24 cellular contexts compared by ENCODE assay signal in genomic region chr3:139414608-139415224, GRCh38. TPM values are rescaled to one million over a fixed set of nuclear protein-coding genes. Genes with fewer than 3 reads are reported as not detected.
DNase-seq lines count a peak whose midpoint lies in the region; ATAC-seq, FAIRE-seq and TF ChIP-seq lines count a peak whose summit lies in the region.
"Had no signal": no experiment of that assay in that cellular context is flagged by ENCODE, and none has a peak within 500 bp of the region (broad histone marks: within the 10 kb centered on the region; RNA-seq: fewer than 3 reads in every experiment).

No MANE protein-coding gene starts in this region.

- H3K36me3 Mint-ChIP-seq in chondrocyte (ENCODE audit: low read depth), result peaks cover 24% of the 10 kb centered on the region

- no peak for TF ChIP-seq POLR2A in right lobe of liver (IDR thresholded peaks at IDR 0.05)

- intact Hi-C loops in right lobe of liver (cut with DNase I) (no loop called here), mammary epithelial cell (cut with micrococcal nuclease) (no loop called here)

- no peak overlapping the region for H3K27ac ChIP-seq in right lobe of liver
- H3K27ac ChIP-seq in small intestine (ENCODE audit: low read depth in 1 of 2, low read length in 1 of 2), result peak overlapping the region in 1 of 2 donors; percentile 48
- no peak overlapping the region for H3K27ac ChIP-seq in mammary epithelial cell (ENCODE audit: insufficient read depth, low read depth, low read length)
- H3K27ac ChIP-seq: BLaER1, SJCRH30 had no signal

- BruUV-seq in mammary epithelial cell (replicated peaks; lab: Mats Ljungman, UMichigan), result no TSS peak

- ATAC-seq in right lobe of liver, result peak; percentile 83 to 97 (median 87)
- ATAC-seq: PC-3, Right ventricle myocardium inferior had no signal

- H3K4me3 Mint-ChIP-seq in chondrocyte (ENCODE audit: unreplicated experiment), result no peak overlapping the region

- H3K27me3 ChIP-seq in right lobe of liver (no peaks in the 10 kb centered on the region), small intestine (ENCODE audit: control insufficient read depth in 2 of 2, insufficient read depth in 2 of 2, low read length in 2 of 2) (no peaks in the 10 kb centered on the region), mammary epithelial cell (ENCODE audit: insufficient read depth, low read length) (no peaks in the 10 kb centered on the region)
- H3K27me3 ChIP-seq: BLaER1, SJCRH30 had no signal

- H2AFZ ChIP-seq in mammary epithelial cell (ENCODE audit: low read depth, low read length), result no peak overlapping the region

- peak overlapping the region; percentile 24 for H3K27ac Mint-ChIP-seq in chondrocyte (ENCODE audit: unreplicated experiment)

- H3K4me2 ChIP-seq in mammary epithelial cell (ENCODE audit: insufficient read depth, low read depth, low read length), result no peak overlapping the region
- H3K4me2 ChIP-seq: BLaER1 had no signal

- in situ Hi-C loops in mammary epithelial cell (cut with MboI; ENCODE audit: low sequenced_read_pairs in 2 of 2), result no loop called here

- H4K20me1 ChIP-seq in mammary epithelial cell (ENCODE audit: insufficient read depth, low read length), result no peaks in the 10 kb centered on the region
- H4K20me1 ChIP-seq: BLaER1 had no signal

- H3K4me3 ChIP-seq in right lobe of liver (no peak overlapping the region), small intestine (ENCODE audit: low read depth in 1 of 2, low read length in 2 of 2) (no peak overlapping the region), mammary epithelial cell (replicated peaks in 1 of 3; ENCODE audit: insufficient read depth in 1 of 3, low read depth in 2 of 3, low read length in 3 of 3) (no peak overlapping the region)
- H3K4me3 ChIP-seq: BLaER1, SJCRH30 had no signal

- 28% methylated on average over 2 of the region's 2 CpGs for WGBS in right lobe of liver (ENCODE audit: insufficient coverage, low coverage, low lambda C conversion rate, missing lambda C conversion rate)
- 16 to 66% (median 25%) methylated on average over 2 of the region's 2 CpGs for WGBS in small intestine, 3 donors
- 75% methylated on average over 1 of the region's 2 CpGs for WGBS in mammary epithelial cell (ENCODE audit: low coverage, missing lambda C conversion rate)

- CTCF ChIA-PET in mammary epithelial cell (lab: Charles Lee; ENCODE audit: low non-redundant PET), result no interaction called here

- no peaks in the 10 kb centered on the region for H3K79me2 ChIP-seq in mammary epithelial cell (ENCODE audit: insufficient read depth, low read length)

- no peaks in the 10 kb centered on the region for H3K27me3 Mint-ChIP-seq in chondrocyte (ENCODE audit: low read depth)

- dilution Hi-C loops in mammary epithelial cell (cut with HindIII; ENCODE audit: low sequenced_read_pairs), result no loop called here

- DNase-seq in NCI-H226 (peak; percentile 49), chondrocyte (ENCODE audit: low spot score) (no peak), right lobe of liver (peak; percentile 29 to 57 (median 57)), small intestine (peak; percentile 79), NCI-H146 (lab: John Stamatoyannopoulos, UW) (no peak), ureter (ENCODE audit: low spot score) (no peak), mammary epithelial cell (no peak)
- DNase-seq: CD4-positive, CD25-positive, alpha-beta regulatory T cell; DMS153; DND-41; HCEC 1CT; Karpas-422; NCI-H1105 treated with DMSO at 0.1 percent for 48 hours; NCI-H2029 treated with DMSO at 0.1 percent for 48 hours; NCI-H345; NCI-H510A treated with DMSO at 0.1 percent for 48 hours; NCI-H748 treated with DMSO at 0.1 percent for 48 hours; PC-3; SJCRH30 had no signal

- peaks cover 7% of the 10 kb centered on the region for H3K4me1 Mint-ChIP-seq in chondrocyte (ENCODE audit: low read depth)
- H3K4me1 Mint-ChIP-seq: CD4-positive, CD25-positive, alpha-beta regulatory T cell had no signal

- TF ChIP-seq CTCF in chondrocyte (IDR thresholded peaks at IDR 0.05), result no peak
- TF ChIP-seq CTCF in right lobe of liver (IDR thresholded peaks at IDR 0.05), result no peak
- no peak for TF ChIP-seq CTCF in mammary epithelial cell (conservative IDR thresholded peaks at IDR 0.05 in 1 of 2, IDR thresholded peaks at IDR 0.05 in 1 of 2; ENCODE audit: extremely low read depth in 1 of 2, insufficient read depth in 1 of 2, low read depth in 1 of 2, low read length in 2 of 2)

- no peak overlapping the region for H3K9ac ChIP-seq in mammary epithelial cell (ENCODE audit: insufficient read depth, low read length)
- H3K9ac ChIP-seq: BLaER1 had no signal

- no peaks in the 10 kb centered on the region for H3K36me3 ChIP-seq in right lobe of liver
- no peaks in the 10 kb centered on the region for H3K36me3 ChIP-seq in small intestine (ENCODE audit: control insufficient read depth in 2 of 2, insufficient read depth in 2 of 2, low read length in 2 of 2)
- H3K36me3 ChIP-seq in mammary epithelial cell (ENCODE audit: insufficient read depth, low read length), result no peaks in the 10 kb centered on the region
- H3K36me3 ChIP-seq: SJCRH30 had no signal

- no peaks in the 10 kb centered on the region for H3K4me1 ChIP-seq in right lobe of liver
- peaks cover 0 to 4% of the 10 kb centered on the region in 2 donors for H3K4me1 ChIP-seq in small intestine (ENCODE audit: control insufficient read depth in 2 of 2, insufficient read depth in 1 of 2, low read depth in 1 of 2, low read length in 1 of 2)
- no peaks in the 10 kb centered on the region for H3K4me1 ChIP-seq in mammary epithelial cell (ENCODE audit: insufficient read depth, low read length)
- H3K4me1 ChIP-seq: BLaER1, SJCRH30 had no signal

- FAIRE-seq in small intestine (lab: Jason Lieb, UNC), result no peak
- FAIRE-seq: GM12892, GM19239, H1 had no signal

- H3K9me3 Mint-ChIP-seq in chondrocyte (ENCODE audit: low read depth), result peaks cover 59% of the 10 kb centered on the region

- H3K9me3 ChIP-seq in right lobe of liver (no peaks in the 10 kb centered on the region), small intestine (ENCODE audit: control insufficient read depth, low read depth) (no peaks in the 10 kb centered on the region), mammary epithelial cell (replicated peaks; ENCODE audit: insufficient read depth, low read length) (peaks cover 3% of the 10 kb centered on the region)
- H3K9me3 ChIP-seq: SJCRH30 had no signal

RNA-seq across cellular contexts. Expression of gene COPB2, which starts 25.3 kb away (rescaled TPM):
- total RNA-seq in chondrocyte, result 180 to 275 TPM (median 185 TPM) in 3 replicates
- total RNA-seq in right lobe of liver, result 10 to 100 TPM; 59.4 to 81.9 (median 66.2) TPM
- polyA plus RNA-seq in small intestine, result 10 to 100 TPM; 53.5 to 73.6 (median 61.4) TPM
- total RNA-seq in ureter, result 103 TPM
- total RNA-seq in mammary epithelial cell, result 100 to 1,000 TPM; 108 to 132 TPM
- polyA plus RNA-seq in mammary epithelial cell, result 86.5 TPM
- 92.9 TPM for polyA minus RNA-seq in mammary epithelial cell

Comparison
In these comparisons a context has a peak if more than half of its experiments do, and no peak if none do; other contexts are left out.
1. DNase-seq: peak in NCI-H226 (single experiment), right lobe of liver (3 of 3) and small intestine (single experiment); none in chondrocyte (single experiment), NCI-H146 (single experiment), ureter (single experiment) and mammary epithelial cell (single experiment).